ENCODE assay signal across 1 cellular context in genomic region chr17:48593840-48594411, GRCh38.
TF ChIP-seq lines count a peak whose summit lies in the region.

No MANE protein-coding gene starts in this region.

TF ChIP-seq in SK-N-SH, 30 proteins besides CTCF, POLR2A, EP300 and RAD21 (continued from another document):
- TF ChIP-seq REST (IDR thresholded peaks at IDR 0.05; ENCODE audit: low read depth, low read length), result no peak
- TF ChIP-seq JUND (IDR thresholded peaks at IDR 0.05), result no peak
- peak; percentile 93 for TF ChIP-seq SMC3 (IDR thresholded peaks at IDR 0.05; ENCODE audit: low read depth, low read length)
- TF ChIP-seq GABPA (IDR thresholded peaks at IDR 0.05; ENCODE audit: low read depth), result no peak
- no peak for TF ChIP-seq TAF1 (IDR thresholded peaks at IDR 0.05; ENCODE audit: borderline replicate concordance, low read depth, low read length)
- peak; percentile 84 for TF ChIP-seq YY1 (IDR thresholded peaks at IDR 0.05; ENCODE audit: low read depth)
TF ChIP-seq in SK-N-SH: peak in this region for 2.
